17 cellular contexts compared by ENCODE assay signal in genomic region chr10:4012848-4013247, GRCh38.
"Had no signal": no experiment of that assay in that cellular context is flagged by ENCODE, and none has a peak within 500 bp of the region (broad histone marks: within the 10 kb centered on the region; RNA-seq: fewer than 3 reads in every experiment).

No MANE protein-coding gene starts in this region.

- H3K4me3 Mint-ChIP-seq: activated CD8-positive, alpha-beta T cell treated with anti-CD3 and anti-CD28 coated beads, Interleukin-2, amount 10 ng/mL, durations not matched to agents 7 days and 5 days; activated naive CD4-positive, alpha-beta T cell treated with anti-CD3 and anti-CD28 coated beads for 36 hours; activated naive CD8-positive, alpha-beta T cell; brain had no signal

- H3K27ac Mint-ChIP-seq: activated naive CD4-positive, alpha-beta T cell treated with anti-CD3 and anti-CD28 coated beads for 36 hours; activated naive CD8-positive, alpha-beta T cell; brain; T-cell had no signal

- ATAC-seq: activated CD8-positive, alpha-beta T cell treated with anti-CD3 and anti-CD28 coated beads, Interleukin-2, amount 10 ng/mL, durations not matched to agents 7 days and 5 days; T-cell had no signal

- H3K27me3 Mint-ChIP-seq: activated naive CD8-positive, alpha-beta T cell; brain; T-cell had no signal

- H3K9me3 Mint-ChIP-seq: activated naive CD4-positive, alpha-beta T cell treated with anti-CD3 and anti-CD28 coated beads for 36 hours; T-cell had no signal

- H3K4me3 ChIP-seq: PC-9 had no signal

- H3K36me3 Mint-ChIP-seq: activated naive CD8-positive, alpha-beta T cell; brain; T-cell had no signal

- DNase-seq: activated CD8-positive, alpha-beta T cell treated with anti-CD3 and anti-CD28 coated beads, Interleukin-2, amount 10 ng/mL, durations not matched to agents 7 days and 5 days; activated gamma-delta T cell; activated T-cell treated with anti-CD3 and anti-CD28 coated beads, Interleukin-2, amount 50 U/mL, for 1 hour; Kasumi-1; KBM-7; NCI-H1105 treated with DMSO at 0.1 percent for 48 hours; NCI-H1436 treated with DMSO at 0.1 percent for 48 hours; NCI-H187; NCI-H2081; NCI-H510A treated with DMSO at 0.1 percent for 48 hours; NCI-H69; PC-9; SIG-M5 had no signal
